In genomic region chr5:132500931-132501628, GRCh38 we compare ENCODE assay signal across 2 cellular contexts.
TF ChIP-seq lines count a peak whose summit lies in the region.

No MANE protein-coding gene starts in this region.

TF ChIP-seq in HCT116, 20 proteins besides CTCF, POLR2A, EP300 and RAD21:
- TF ChIP-seq, protein P1, sequence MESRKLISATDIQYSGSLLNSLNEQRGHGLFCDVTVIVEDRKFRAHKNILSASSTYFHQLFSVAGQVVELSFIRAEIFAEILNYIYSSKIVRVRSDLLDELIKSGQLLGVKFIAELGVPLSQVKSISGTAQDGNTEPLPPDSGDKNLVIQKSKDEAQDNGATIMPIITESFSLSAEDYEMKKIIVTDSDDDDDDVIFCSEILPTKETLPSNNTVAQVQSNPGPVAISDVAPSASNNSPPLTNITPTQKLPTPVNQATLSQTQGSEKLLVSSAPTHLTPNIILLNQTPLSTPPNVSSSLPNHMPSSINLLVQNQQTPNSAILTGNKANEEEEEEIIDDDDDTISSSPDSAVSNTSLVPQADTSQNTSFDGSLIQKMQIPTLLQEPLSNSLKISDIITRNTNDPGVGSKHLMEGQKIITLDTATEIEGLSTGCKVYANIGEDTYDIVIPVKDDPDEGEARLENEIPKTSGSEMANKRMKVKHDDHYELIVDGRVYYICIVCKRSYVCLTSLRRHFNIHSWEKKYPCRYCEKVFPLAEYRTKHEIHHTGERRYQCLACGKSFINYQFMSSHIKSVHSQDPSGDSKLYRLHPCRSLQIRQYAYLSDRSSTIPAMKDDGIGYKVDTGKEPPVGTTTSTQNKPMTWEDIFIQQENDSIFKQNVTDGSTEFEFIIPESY (IDR thresholded peaks at IDR 0.05; ENCODE audit: extremely low read depth, insufficient replicate concordance, low read length): no peak
- peak; percentile 35 for TF ChIP-seq YY1 (IDR thresholded peaks at IDR 0.05; ENCODE audit: extremely low read depth, insufficient replicate concordance, low read depth, low read length)

TF ChIP-seq in H1, 55 proteins besides CTCF, POLR2A, EP300 and RAD21:
- TF ChIP-seq, protein P2, sequence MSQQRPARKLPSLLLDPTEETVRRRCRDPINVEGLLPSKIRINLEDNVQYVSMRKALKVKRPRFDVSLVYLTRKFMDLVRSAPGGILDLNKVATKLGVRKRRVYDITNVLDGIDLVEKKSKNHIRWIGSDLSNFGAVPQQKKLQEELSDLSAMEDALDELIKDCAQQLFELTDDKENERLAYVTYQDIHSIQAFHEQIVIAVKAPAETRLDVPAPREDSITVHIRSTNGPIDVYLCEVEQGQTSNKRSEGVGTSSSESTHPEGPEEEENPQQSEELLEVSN (IDR thresholded peaks at IDR 0.05): no peak
- TF ChIP-seq NANOG (IDR thresholded peaks at IDR 0.05; ENCODE audit: insufficient read depth, low read depth, low read length, poor library complexity, severe bottlenecking) (no peak), KDM4A (IDR thresholded peaks at IDR 0.05; ENCODE audit: low read depth, low read length, severe bottlenecking) (no peak), KDM1A (IDR thresholded peaks at IDR 0.05; ENCODE audit: borderline replicate concordance, low read length) (no peak), MAFK (IDR thresholded peaks at IDR 0.05; ENCODE audit: low read depth, low read length) (no peak), RFX5 (IDR thresholded peaks at IDR 0.05; ENCODE audit: borderline replicate concordance, low read depth, low read length) (no peak), BACH1 (IDR thresholded peaks at IDR 0.05; ENCODE audit: low read length) (no peak), ASH2L (IDR thresholded peaks at IDR 0.05; ENCODE audit: low read length) (no peak)
TF ChIP-seq in H1: peak in this region for 0.
